Comparison of ENCODE assay signal across 19 cellular contexts in genomic region chr1:243293941-243294722, GRCh38. TPM values are rescaled to one million over a fixed set of nuclear protein-coding genes. Genes with fewer than 3 reads are reported as not detected.
A peak's percentile ranks its signal among the peaks of the same experiment; 100 is the strongest.
DNase-seq lines count a peak whose midpoint lies in the region; ATAC-seq, FAIRE-seq and TF ChIP-seq lines count a peak whose summit lies in the region.
"Had no signal": no experiment of that assay in that cellular context is flagged by ENCODE, and none has a peak within 500 bp of the region (broad histone marks: within the 10 kb centered on the region; RNA-seq: fewer than 3 reads in every experiment).

No MANE protein-coding gene starts in this region.

- peaks cover 3% of the 10 kb centered on the region for H3K9me3 ChIP-seq in RWPE2 (ENCODE audit: severe bottlenecking)
- H3K9me3 ChIP-seq in H1 (ENCODE audit: insufficient read depth in 2 of 2, low read depth in 1 of 2, low read length in 1 of 2) = no peaks in the 10 kb centered on the region
- no peaks in the 10 kb centered on the region for H3K9me3 ChIP-seq in trophoblast cell (ENCODE audit: insufficient read depth, low read depth, low read length)
- H3K9me3 ChIP-seq in kidney (ENCODE audit: control insufficient read depth in 1 of 2, low read length in 2 of 2) = no peaks in the 10 kb centered on the region
- H3K9me3 ChIP-seq: sigmoid colon, transverse colon had no signal

- H3K23me2 ChIP-seq in H1 (ENCODE audit: low read depth, low read length) = no peaks in the 10 kb centered on the region

- H3F3A ChIP-seq in GM23338 (replicated peaks; ENCODE audit: low read depth) = no peaks in the 10 kb centered on the region

- H3K56ac ChIP-seq in H1 (replicated peaks; ENCODE audit: insufficient read length, low read depth, low read length) = no peak overlapping the region

- H3K79me2 ChIP-seq in GM23338 (replicated peaks; ENCODE audit: insufficient read depth) (no peaks in the 10 kb centered on the region), H1 (ENCODE audit: control insufficient read depth in 1 of 2, insufficient read depth in 2 of 2, low read length in 2 of 2) (no peaks in the 10 kb centered on the region), trophoblast cell (ENCODE audit: control insufficient read depth, insufficient read depth, low read length, poor library complexity) (no peaks in the 10 kb centered on the region)

- H3K27ac ChIP-seq in GM23338 (ENCODE audit: low read depth) (no peak overlapping the region), RWPE2 (ENCODE audit: poor library complexity, severe bottlenecking) (peak overlapping the region; percentile 89), H1 (ENCODE audit: low read depth, low read length) (no peak overlapping the region), trophoblast cell (ENCODE audit: low read depth, low read length) (peak overlapping the region; percentile 61), dorsolateral prefrontal cortex (no peak overlapping the region), kidney (ENCODE audit: low read depth in 2 of 2, low read length in 2 of 2) (no peak overlapping the region)
- H3K27ac ChIP-seq: sigmoid colon, transverse colon had no signal

- H3K18ac ChIP-seq in H1 (ENCODE audit: extremely low read depth, low read length) (no peak overlapping the region), trophoblast cell (ENCODE audit: low read length) (no peak overlapping the region)

- no peaks in the 10 kb centered on the region for H3K36me3 ChIP-seq in GM23338 (ENCODE audit: insufficient read depth)
- peaks cover 30% of the 10 kb centered on the region for H3K36me3 ChIP-seq in RWPE2 (ENCODE audit: low read depth)
- H3K36me3 ChIP-seq in H1 (ENCODE audit: control insufficient read depth in 2 of 4, insufficient read depth in 4 of 4, low read length in 3 of 4) = no peaks in the 10 kb centered on the region
- H3K36me3 ChIP-seq in trophoblast cell (ENCODE audit: control insufficient read depth in 1 of 2, insufficient read depth in 2 of 2, low read length in 2 of 2) = peaks cover 0 to 3% of the 10 kb centered on the region in 2 experiments
- H3K36me3 ChIP-seq in kidney (ENCODE audit: control insufficient read depth in 1 of 2, insufficient read depth in 2 of 2, low read length in 2 of 2) = peaks cover 3 to 12% of the 10 kb centered on the region in 2 donors

- H3K27ac Mint-ChIP-seq in GM23338 = peak overlapping the region; percentile 67
- H3K27ac Mint-ChIP-seq: brain, T-helper 17 cell had no signal

- H3K4me1 ChIP-seq in GM23338 (ENCODE audit: insufficient read depth) = peaks cover 31% of the 10 kb centered on the region
- peaks cover 18% of the 10 kb centered on the region for H3K4me1 ChIP-seq in RWPE2 (ENCODE audit: insufficient read depth, poor library complexity, severe bottlenecking)
- H3K4me1 ChIP-seq in H1 (replicated peaks in 1 of 4; ENCODE audit: control insufficient read depth in 3 of 4, insufficient read depth in 4 of 4, low read length in 3 of 4) = peaks cover 0 to 4% (median 0%) of the 10 kb centered on the region in 4 experiments; a peak in 1 of 7 replicates
- no peaks in the 10 kb centered on the region for H3K4me1 ChIP-seq in trophoblast cell (ENCODE audit: control insufficient read depth in 1 of 2, insufficient read depth in 2 of 2, low read length in 2 of 2)
- H3K4me1 ChIP-seq in kidney (ENCODE audit: control insufficient read depth in 1 of 2, insufficient read depth in 1 of 2, low read depth in 1 of 2, low read length in 2 of 2) = no peaks in the 10 kb centered on the region
- H3K4me1 ChIP-seq: sigmoid colon, transverse colon had no signal

- H4K20me1 ChIP-seq in GM23338 (replicated peaks; ENCODE audit: insufficient read depth) (no peaks in the 10 kb centered on the region), H1 (replicated peaks in 1 of 2; ENCODE audit: control insufficient read depth in 1 of 2, insufficient read depth in 2 of 2, low read length in 2 of 2) (peaks cover 0 to 1% of the 10 kb centered on the region in 2 experiments)

- H3K79me1 ChIP-seq in H1 (ENCODE audit: low read depth, low read length) (no peaks in the 10 kb centered on the region), trophoblast cell (ENCODE audit: low read length) (peaks cover 1% of the 10 kb centered on the region)

- no peaks in the 10 kb centered on the region for H3K27me3 ChIP-seq in GM23338 (ENCODE audit: insufficient read depth)
- H3K27me3 ChIP-seq in RWPE2 (ENCODE audit: insufficient read depth, poor library complexity, severe bottlenecking) = no peaks in the 10 kb centered on the region
- H3K27me3 ChIP-seq in H1 (replicated peaks in 1 of 4; ENCODE audit: control insufficient read depth in 3 of 4, extremely low read depth in 1 of 4, insufficient read depth in 3 of 4, low read length in 3 of 4) = no peaks in the 10 kb centered on the region
- H3K27me3 ChIP-seq in trophoblast cell (ENCODE audit: insufficient read depth, low read length) = no peaks in the 10 kb centered on the region
- H3K27me3 ChIP-seq in dorsolateral prefrontal cortex = no peaks in the 10 kb centered on the region
- H3K27me3 ChIP-seq: sigmoid colon, transverse colon had no signal

- TF ChIP-seq CTCF in GM23338 (conservative IDR thresholded peaks at IDR 0.05; ENCODE audit: low read depth in 2 of 2) = no peak
- no peak for TF ChIP-seq CTCF in RWPE2 (IDR thresholded peaks at IDR 0.05; ENCODE audit: poor library complexity, severe bottlenecking)
- TF ChIP-seq CTCF in H1 (IDR thresholded peaks at IDR 0.05; ENCODE audit: control extremely low read depth in 1 of 3, insufficient read depth in 1 of 3, low read depth in 1 of 3, low read length in 3 of 3) = no peak
- TF ChIP-seq CTCF in dorsolateral prefrontal cortex (IDR thresholded peaks at IDR 0.05 in 54 of 56, conservative IDR thresholded peaks at IDR 0.05 in 2 of 56; ENCODE audit: low read depth in 1 of 56, partially characterized antibody in 56 of 56) = no peak
- no peak for TF ChIP-seq CTCF in kidney (IDR thresholded peaks at IDR 0.05; ENCODE audit: borderline replicate concordance, extremely low read depth, insufficient read depth)

- 75% methylated on average over 3 of the region's 4 CpGs; no CpG with 5 or more reads in 1 of the 2 experiments for WGBS in H1 (ENCODE audit: extremely low coverage in 1 of 2, insufficient coverage in 1 of 2, insufficient read length in 1 of 2, insufficient replicate concordance in 2 of 2, low coverage in 1 of 2, low lambda C conversion rate in 2 of 2, missing lambda C conversion rate in 1 of 2), 2 experiments
- no CpG with 5 or more reads among the region's 4 CpGs for WGBS in trophoblast cell (ENCODE audit: extremely low coverage, insufficient coverage, insufficient read length)

- H4K8ac ChIP-seq in H1 (ENCODE audit: extremely low read depth, insufficient read depth, low read length) (no peak overlapping the region), trophoblast cell (ENCODE audit: low read depth, low read length) (no peak overlapping the region)

- H2BK5ac ChIP-seq in H1 (ENCODE audit: low read depth, low read length) (no peak overlapping the region), trophoblast cell (ENCODE audit: low read depth, low read length, poor library complexity) (no peak overlapping the region)

- H3K4me2 ChIP-seq in GM23338 (no peak overlapping the region), H1 (ENCODE audit: insufficient read depth in 1 of 2, low read depth in 2 of 2, low read length in 2 of 2) (no peak overlapping the region), trophoblast cell (ENCODE audit: low read length) (no peak overlapping the region)

- no peaks in the 10 kb centered on the region for H3K36me3 Mint-ChIP-seq in GM23338 (ENCODE audit: low read depth)

- H3K23ac ChIP-seq in H1 (ENCODE audit: insufficient read length) = no peak overlapping the region
- no peak overlapping the region for H3K23ac ChIP-seq in trophoblast cell (ENCODE audit: low read length)

- H3K9me2 ChIP-seq in GM23338 (ENCODE audit: insufficient read depth) = no peaks in the 10 kb centered on the region

- TF ChIP-seq RAD21 in H1 (IDR thresholded peaks at IDR 0.05 in 1 of 2, conservative IDR thresholded peaks at IDR 0.05 in 1 of 2; ENCODE audit: low read depth in 2 of 2, low read length in 2 of 2) = no peak

- no peak overlapping the region for H3K4me3 ChIP-seq in GM23338
- H3K4me3 ChIP-seq in RWPE2 (ENCODE audit: severe bottlenecking) = no peak overlapping the region
- H3K4me3 ChIP-seq in H1 (ENCODE audit: extremely low read depth in 1 of 4, insufficient read depth in 2 of 4, low read depth in 3 of 4, low read length in 4 of 4) = no peak overlapping the region
- no peak overlapping the region for H3K4me3 ChIP-seq in trophoblast cell (ENCODE audit: low read depth, low read length)
- no peak overlapping the region for H3K4me3 ChIP-seq in dorsolateral prefrontal cortex
- no peak overlapping the region for H3K4me3 ChIP-seq in kidney (ENCODE audit: low read length in 2 of 2)
- H3K4me3 ChIP-seq: sigmoid colon, transverse colon had no signal

- H3K27me3 Mint-ChIP-seq in GM23338 (ENCODE audit: insufficient read depth, low read depth, poor library complexity) = peaks cover 10% of the 10 kb centered on the region
- H3K27me3 Mint-ChIP-seq: brain; naive thymus-derived CD4-positive, alpha-beta T cell; T-helper 17 cell had no signal

- no peak overlapping the region for H3K4me3 Mint-ChIP-seq in GM23338
- H3K4me3 Mint-ChIP-seq: brain; naive thymus-derived CD4-positive, alpha-beta T cell; T-helper 17 cell had no signal

- H3K9ac ChIP-seq in H1 (replicated peaks in 1 of 4; ENCODE audit: extremely low read depth in 1 of 4, low read depth in 3 of 4, low read length in 3 of 4) = no peak overlapping the region
- no peak overlapping the region for H3K9ac ChIP-seq in trophoblast cell (ENCODE audit: low read length)
- H3K9ac ChIP-seq in kidney (ENCODE audit: low read length in 2 of 2) = no peak overlapping the region

- DNase-seq in GM23338 (ENCODE audit: low spot score) = peak; percentile 21
- no peak for DNase-seq in RWPE2 (ENCODE audit: low spot score)
- DNase-seq in H1 (ENCODE audit: low read depth in 1 of 2, low spot score in 2 of 2) = no peak
- no peak for DNase-seq in trophoblast cell
- no peak for DNase-seq in AML-193 (lab: John Stamatoyannopoulos, UW)
- no peak for DNase-seq in dorsolateral prefrontal cortex
- DNase-seq in kidney = no peak
- DNase-seq: activated CD4-positive, alpha-beta T cell treated with anti-CD3 and anti-CD28 coated beads, Interleukin-2, amount 50 U/mL, for 4 hours; head of caudate nucleus; MM.1S; naive thymus-derived CD4-positive, alpha-beta T cell; NCI-H187; NCI-H2227 treated with DMSO at 0.1 percent for 48 hours; NCI-H82; sigmoid colon; stimulated activated naive CD8-positive, alpha-beta T cell treated with anti-CD3 and anti-CD28 coated beads, Interleukin-15, Interleukin-2, amounts not matched to agents 100 U/mL and 50 U/mL, for 24 hours; T-helper 17 cell; transverse colon had no signal

- no peak overlapping the region for H4K5ac ChIP-seq in H1 (ENCODE audit: insufficient read length, low read depth, low read length)

- no peak overlapping the region for H2BK15ac ChIP-seq in H1 (ENCODE audit: low read length)

- H3K14ac ChIP-seq in H1 (ENCODE audit: insufficient read length) (no peak overlapping the region), trophoblast cell (ENCODE audit: low read length) (no peak overlapping the region)

- H2AFZ ChIP-seq in GM23338 (no peak overlapping the region), H1 (ENCODE audit: low read length) (no peak overlapping the region), trophoblast cell (ENCODE audit: insufficient read depth, low read length, poor library complexity) (no peak overlapping the region)

- intact Hi-C loops in dorsolateral prefrontal cortex (cut with DNase I) (no loop called here), kidney (cut with DNase I) (no loop called here)

- POLR2A ChIA-PET in H1 (lab: Charles Lee; ENCODE audit: partially characterized antibody) = no interaction called here

- no peak overlapping the region for H2BK12ac ChIP-seq in H1 (ENCODE audit: low read depth, low read length)
- H2BK12ac ChIP-seq in trophoblast cell (ENCODE audit: low read length) = no peak overlapping the region

- no peak overlapping the region for H2BK20ac ChIP-seq in H1 (ENCODE audit: low read length)

- H4K91ac ChIP-seq in H1 (replicated peaks; ENCODE audit: insufficient read length, low read length) = no peak overlapping the region
- peak overlapping the region; percentile 18 for H4K91ac ChIP-seq in trophoblast cell (ENCODE audit: low read depth, low read length)

- CTCF ChIA-PET in H1 (lab: Charles Lee; ENCODE audit: partially characterized antibody) = interaction anchor here (0.6 kb wide), 1 partner anchor 8 kb away, joined by 3 read pairs; no protein-coding TSS in a partner anchor

- no peak for TF ChIP-seq POLR2A in H1 (IDR thresholded peaks at IDR 0.05; ENCODE audit: control extremely low read depth in 1 of 2, low read depth in 2 of 2, low read length in 2 of 2)

- TF ChIP-seq EP300 in H1 (IDR thresholded peaks at IDR 0.05; ENCODE audit: borderline replicate concordance in 1 of 2, low read depth in 2 of 2, low read length in 2 of 2) = no peak

- FAIRE-seq in H1 (lab: Jason Lieb, UNC) = no peak
- no peak for FAIRE-seq in kidney (lab: Jason Lieb, UNC)

- H2BK120ac ChIP-seq in H1 (replicated peaks; ENCODE audit: low read depth, low read length) (no peak overlapping the region), trophoblast cell (ENCODE audit: insufficient read depth, low read length, poor library complexity) (no peak overlapping the region)

- ATAC-seq in GM23338 (peak; percentile 66), RWPE2 (ENCODE audit: low read depth) (peak; percentile 62)
- ATAC-seq: naive thymus-derived CD4-positive, alpha-beta T cell; stimulated activated naive CD8-positive, alpha-beta T cell treated with anti-CD3 and anti-CD28 coated beads, Interleukin-15, Interleukin-2, amounts not matched to agents 100 U/mL and 50 U/mL, for 24 hours; T-helper 17 cell had no signal

- no peak overlapping the region for H4K12ac ChIP-seq in trophoblast cell (ENCODE audit: low read depth, low read length)

- peaks cover 29% of the 10 kb centered on the region for H3K4me1 Mint-ChIP-seq in GM23338
- H3K4me1 Mint-ChIP-seq: brain, T-helper 17 cell had no signal

- H3K4ac ChIP-seq in H1 (replicated peaks; ENCODE audit: insufficient read length, low read depth, low read length) (no peak overlapping the region), trophoblast cell (ENCODE audit: low read depth, low read length) (no peak overlapping the region)

- H3K9me3 Mint-ChIP-seq in GM23338 = no peaks in the 10 kb centered on the region

- H2AK5ac ChIP-seq in H1 (ENCODE audit: low read depth, low read length) (no peak overlapping the region), trophoblast cell (ENCODE audit: low read length) (no peak overlapping the region)

RNA-seq across cellular contexts. Expression of gene SDCCAG8, which starts 38.3 kb away (rescaled TPM):
- total RNA-seq in GM23338 (2014; rRNA removed; shearing (Covaris generic)) = 16.1 and 28.0 TPM in 2 replicates
- polyA plus RNA-seq in GM23338 (2016; fragmentation: Nextera tagmentation; extraction: Ambion mirVana) = 66.7 and 70.2 TPM in 2 replicates
- 13.5 and 15.6 TPM in 2 replicates for total RNA-seq in H1 (2021; fragmentation: NEBNext Ultra II Directional; extraction: Animal tissue kit (Norgen Biotek cat#: 25700))
- 21.0 and 26.2 TPM in 2 replicates for polyA plus RNA-seq in H1 (2011; rRNA removed)
- 20.1 TPM for polyA plus RNA-seq in H1 (2011; cell fraction: cytosol; rRNA removed)
- 24.3 TPM for polyA plus RNA-seq in H1 (2011; cell fraction: nucleus; rRNA removed)
- polyA plus RNA-seq in H1 (2012, experiment 1 of 2) = 14.4 to 21.4 TPM (median 18.9 TPM) in 4 replicates
- 6.7 TPM for polyA plus RNA-seq in H1 (2012, experiment 2 of 2)
- 24.5 TPM for polyA plus RNA-seq in H1 (2013, experiment 1 of 2)
- polyA plus RNA-seq in H1 (2013, experiment 2 of 2) = 20.8 TPM
- 12.5 and 20.2 TPM in 2 replicates for polyA minus RNA-seq in H1 (2011; rRNA and poly(A)+ RNA removed)
- polyA minus RNA-seq in H1 (2011; cell fraction: cytosol; rRNA and poly(A)+ RNA removed) = 3.1 TPM
- 17.9 TPM for polyA minus RNA-seq in H1 (2011; cell fraction: nucleus; rRNA and poly(A)+ RNA removed)
- polyA plus RNA-seq in trophoblast cell (2013) = 19.6 and 20.8 TPM in 2 replicates
- total RNA-seq in dorsolateral prefrontal cortex = 100 to 1,000 TPM in 15 of 120 experiments, 10 to 100 TPM in 105; 60.3 to 122 (median 85.0) TPM
- 53.2 TPM for total RNA-seq in kidney
- polyA plus RNA-seq in kidney (ENCODE audit: insufficient read depth, low read depth, low replicate concordance) = 29.6 TPM

RNA-seq across cellular contexts. Expression of gene CEP170, which starts 39.1 kb away (rescaled TPM):
- total RNA-seq in GM23338 (2014; rRNA removed; shearing (Covaris generic)) = 93.1 and 100 TPM in 2 replicates
- polyA plus RNA-seq in GM23338 (2016; fragmentation: Nextera tagmentation; extraction: Ambion mirVana) (89.2 and 104 TPM in 2 replicates), H1 (2011; rRNA removed) (29.8 and 33.1 TPM in 2 replicates), kidney (ENCODE audit: insufficient read depth, low read depth, low replicate concordance) (6.8 TPM)
- 97.2 and 102 TPM in 2 replicates for total RNA-seq in H1 (2021; fragmentation: NEBNext Ultra II Directional; extraction: Animal tissue kit (Norgen Biotek cat#: 25700))
- 44.3 TPM for polyA plus RNA-seq in H1 (2011; cell fraction: cytosol; rRNA removed)
- 64.4 TPM for polyA plus RNA-seq in H1 (2011; cell fraction: nucleus; rRNA removed)
- polyA plus RNA-seq in H1 (2012, experiment 1 of 2) = 41.8 to 54.2 TPM (median 49.7 TPM) in 4 replicates
- 2.7 TPM for polyA plus RNA-seq in H1 (2012, experiment 2 of 2)
- polyA plus RNA-seq in H1 (2013, experiment 1 of 2) = 57.0 TPM
- 56.1 TPM for polyA plus RNA-seq in H1 (2013, experiment 2 of 2)
- polyA minus RNA-seq in H1 (2011; rRNA and poly(A)+ RNA removed) = 96.1 and 109 TPM in 2 replicates
- polyA minus RNA-seq in H1 (2011; cell fraction: cytosol; rRNA and poly(A)+ RNA removed) = 86.9 TPM
- polyA minus RNA-seq in H1 (2011; cell fraction: nucleus; rRNA and poly(A)+ RNA removed) = 276 TPM
- polyA plus RNA-seq in trophoblast cell (2013) = 49.0 and 50.2 TPM in 2 replicates
- total RNA-seq in dorsolateral prefrontal cortex (100 to 1,000 TPM; 123 to 223 (median 176) TPM), kidney (43.2 TPM)

Comparison
In these comparisons a context has a peak if more than half of its experiments do, and no peak if none do; other contexts are left out.
1. H3K27ac ChIP-seq: peak in RWPE2 (single experiment) and trophoblast cell (single experiment); none in GM23338 (single experiment), H1 (single experiment), dorsolateral prefrontal cortex (0 of 59) and kidney (0 of 2).